ENCODE assay signal across 19 cellular contexts in genomic region chr14:103343905-103344797, GRCh38. TPM values are rescaled to one million over a fixed set of nuclear protein-coding genes. Genes with fewer than 3 reads are reported as not detected.
A peak's percentile ranks its signal among the peaks of the same experiment; 100 is the strongest.
DNase-seq lines count a peak whose midpoint lies in the region; ATAC-seq and TF ChIP-seq lines count a peak whose summit lies in the region.
"Had no signal": no experiment of that assay in that cellular context is flagged by ENCODE, and none has a peak within 500 bp of the region (broad histone marks: within the 10 kb centered on the region; RNA-seq: fewer than 3 reads in every experiment).

No MANE protein-coding gene starts in this region.

- BruUV-seq in HCT116 (replicated peaks; lab: Mats Ljungman, UMichigan), result no TSS peak

- H3K4me3 ChIP-seq in HCT116 (replicated peaks in 1 of 2; ENCODE audit: low read depth in 1 of 2, low read length in 2 of 2) (no peak overlapping the region), upper lobe of left lung (no peak overlapping the region)
- H3K4me3 ChIP-seq: gastroesophageal sphincter, transverse colon had no signal

- RAD21 ChIA-PET in HCT116 (lab: Charles Lee; ENCODE audit: low non-redundant PET in 1 of 2, low total read pairs in 2 of 2, uncharacterized antibody in 2 of 2, unreplicated experiment in 2 of 2), result no interaction called here

- intact Hi-C loops in HCT116 (cut with micrococcal nuclease), result no loop called here

- no peaks in the 10 kb centered on the region for H3K27me3 ChIP-seq in HCT116 (ENCODE audit: insufficient read depth, low read length)
- no peaks in the 10 kb centered on the region for H3K27me3 ChIP-seq in upper lobe of left lung
- H3K27me3 ChIP-seq: gastroesophageal sphincter, transverse colon had no signal

- H2AFZ ChIP-seq in HCT116 (ENCODE audit: low read depth, low read length, poor library complexity, severe bottlenecking), result no peak overlapping the region

- DNase-seq in activated naive CD8-positive, alpha-beta T cell treated with anti-CD3 and anti-CD28 coated beads for 36 hours, result no peak
- DNase-seq in HCT116 (ENCODE audit: low read depth, low spot score) (no peak), chondrocyte (ENCODE audit: low spot score) (no peak), Kasumi-1 (lab: John Stamatoyannopoulos, UW) (no peak), upper lobe of left lung (no peak)
- DNase-seq in stimulated activated naive B cell treated with anti-CD40 and anti-IgM and Interleukin-4, amounts not matched to agents 10 μg/mL and 1 μg/mL and 100 μg/mL, for 72 hours, result no peak
- DNase-seq: activated CD4-positive, alpha-beta T cell treated with anti-CD3 and anti-CD28 coated beads, Interleukin-2, amount 10 ng/mL, durations not matched to agents 24 days and 14 days; activated CD8-positive, alpha-beta memory T cell treated with anti-CD3 and anti-CD28 coated beads, Interleukin-2, amount 50 U/mL, for 48 hours; Caco-2; left colon; NCI-H1436; NCI-H226; right cardiac atrium; stimulated activated CD4-positive, alpha-beta T cell treated with anti-CD3 and anti-CD28 coated beads, Interleukin-15, amount 100 ng/mL, for 24 hours; SW 1271; transverse colon had no signal

- TF ChIP-seq POLR2A in HCT116 (IDR thresholded peaks at IDR 0.05; ENCODE audit: borderline replicate concordance, extremely low read depth, insufficient read depth, insufficient read length) (no peak), upper lobe of left lung (IDR thresholded peaks at IDR 0.05) (no peak)

- no peak overlapping the region for H3K27ac ChIP-seq in HCT116 (ENCODE audit: low read depth, low read length)
- H3K27ac ChIP-seq in upper lobe of left lung, result no peak overlapping the region
- H3K27ac ChIP-seq: gastroesophageal sphincter, transverse colon had no signal

- no peak for TF ChIP-seq RAD21 in HCT116 (IDR thresholded peaks at IDR 0.05; ENCODE audit: low read depth)

- H3K9ac ChIP-seq in HCT116 (ENCODE audit: low read length), result no peak overlapping the region

- H3K4me2 ChIP-seq in HCT116 (ENCODE audit: low read length), result no peak overlapping the region

- peak overlapping the region; percentile 22 for H3K27ac Mint-ChIP-seq in activated naive CD8-positive, alpha-beta T cell
- H3K27ac Mint-ChIP-seq in activated naive CD8-positive, alpha-beta T cell treated with anti-CD3 and anti-CD28 coated beads for 36 hours, result no peak overlapping the region
- H3K27ac Mint-ChIP-seq in chondrocyte (ENCODE audit: unreplicated experiment), result peak overlapping the region; percentile 22
- peak overlapping the region; percentile 51 for H3K27ac Mint-ChIP-seq in stimulated activated naive B cell treated with anti-CD40 and anti-IgM and Interleukin-4, amounts not matched to agents 10 μg/mL and 1 μg/mL and 100 μg/mL, for 72 hours
- H3K27ac Mint-ChIP-seq: activated CD4-positive, alpha-beta T cell treated with anti-CD3 and anti-CD28 coated beads, Interleukin-2, amount 10 ng/mL, durations not matched to agents 24 days and 14 days had no signal

- H3K79me2 ChIP-seq in HCT116 (ENCODE audit: insufficient read depth, low read length), result peaks cover 8% of the 10 kb centered on the region; the same call in 1 of the 2 replicates

- no peaks in the 10 kb centered on the region for H3K9me3 Mint-ChIP-seq in activated naive CD8-positive, alpha-beta T cell (ENCODE audit: low read depth)
- no peaks in the 10 kb centered on the region for H3K9me3 Mint-ChIP-seq in activated naive CD8-positive, alpha-beta T cell treated with anti-CD3 and anti-CD28 coated beads for 36 hours
- no peaks in the 10 kb centered on the region for H3K9me3 Mint-ChIP-seq in chondrocyte (ENCODE audit: low read depth)
- H3K9me3 Mint-ChIP-seq in stimulated activated naive B cell treated with anti-CD40 and anti-IgM and Interleukin-4, amounts not matched to agents 10 μg/mL and 1 μg/mL and 100 μg/mL, for 72 hours, result no peaks in the 10 kb centered on the region
- H3K9me3 Mint-ChIP-seq: activated CD4-positive, alpha-beta T cell treated with anti-CD3 and anti-CD28 coated beads, Interleukin-2, amount 10 ng/mL, durations not matched to agents 24 days and 14 days had no signal

- H3K9me2 ChIP-seq in HCT116 (ENCODE audit: insufficient read depth), result no peaks in the 10 kb centered on the region

- no peak overlapping the region for H3K4me3 Mint-ChIP-seq in activated naive CD8-positive, alpha-beta T cell
- H3K4me3 Mint-ChIP-seq in activated naive CD8-positive, alpha-beta T cell treated with anti-CD3 and anti-CD28 coated beads for 36 hours, result no peak overlapping the region
- no peak overlapping the region for H3K4me3 Mint-ChIP-seq in chondrocyte (ENCODE audit: unreplicated experiment)
- no peak overlapping the region for H3K4me3 Mint-ChIP-seq in stimulated activated naive B cell treated with anti-CD40 and anti-IgM and Interleukin-4, amounts not matched to agents 10 μg/mL and 1 μg/mL and 100 μg/mL, for 72 hours
- H3K4me3 Mint-ChIP-seq: activated CD4-positive, alpha-beta T cell treated with anti-CD3 and anti-CD28 coated beads, Interleukin-2, amount 10 ng/mL, durations not matched to agents 24 days and 14 days had no signal

- POLR2A ChIA-PET in HCT116 (lab: Charles Lee), result interaction anchor here (0.6 to 5.3 kb wide), 4 partner anchors 8 to 135 kb away, joined by 3 to 31 read pairs (median 3); partner anchors contain the start of gene EIF5

- H4K20me1 ChIP-seq in HCT116 (ENCODE audit: insufficient read depth), result peaks cover 16% of the 10 kb centered on the region; the same call in 1 of the 2 replicates

- H3K9me3 ChIP-seq in HCT116 (ENCODE audit: control insufficient read depth in 1 of 2, insufficient read depth in 1 of 2, low read depth in 1 of 2, low read length in 2 of 2), result no peaks in the 10 kb centered on the region
- no peaks in the 10 kb centered on the region for H3K9me3 ChIP-seq in upper lobe of left lung
- H3K9me3 ChIP-seq: Caco-2, gastroesophageal sphincter, transverse colon had no signal

- ATAC-seq in HCT116 (0 out of 2 replicates have a peak, but pooled peaks have one; percentile 9), GM19455 (IDR thresholded peaks at IDR 0.05; ENCODE audit: unreplicated experiment) (no peak), upper lobe of left lung (ENCODE audit: low FRiP score in 2 of 2) (no peak)
- no peak for ATAC-seq in stimulated activated naive B cell treated with anti-CD40 and anti-IgM and Interleukin-4, amounts not matched to agents 10 μg/mL and 1 μg/mL and 100 μg/mL, for 72 hours (replicated peaks)

- WGBS in upper lobe of left lung, 2 donors, result 89 to 93% methylated on average over 5 of the region's 5 CpGs

- H3K27me3 Mint-ChIP-seq in activated naive CD8-positive, alpha-beta T cell, result no peaks in the 10 kb centered on the region
- no peaks in the 10 kb centered on the region for H3K27me3 Mint-ChIP-seq in activated naive CD8-positive, alpha-beta T cell treated with anti-CD3 and anti-CD28 coated beads for 36 hours
- H3K27me3 Mint-ChIP-seq in chondrocyte (ENCODE audit: low read depth), result no peaks in the 10 kb centered on the region
- no peaks in the 10 kb centered on the region for H3K27me3 Mint-ChIP-seq in stimulated activated naive B cell treated with anti-CD40 and anti-IgM and Interleukin-4, amounts not matched to agents 10 μg/mL and 1 μg/mL and 100 μg/mL, for 72 hours
- H3K27me3 Mint-ChIP-seq: activated CD4-positive, alpha-beta T cell treated with anti-CD3 and anti-CD28 coated beads, Interleukin-2, amount 10 ng/mL, durations not matched to agents 24 days and 14 days had no signal

- peaks cover 10% of the 10 kb centered on the region for H3K36me3 Mint-ChIP-seq in activated naive CD8-positive, alpha-beta T cell
- peaks cover 40% of the 10 kb centered on the region for H3K36me3 Mint-ChIP-seq in activated naive CD8-positive, alpha-beta T cell treated with anti-CD3 and anti-CD28 coated beads for 36 hours
- H3K36me3 Mint-ChIP-seq in chondrocyte (ENCODE audit: low read depth), result peaks cover 50% of the 10 kb centered on the region
- peaks cover 26 to 43% of the 10 kb centered on the region in 2 donors for H3K36me3 Mint-ChIP-seq in stimulated activated naive B cell treated with anti-CD40 and anti-IgM and Interleukin-4, amounts not matched to agents 10 μg/mL and 1 μg/mL and 100 μg/mL, for 72 hours

- no peak for TF ChIP-seq EP300 in upper lobe of left lung (IDR thresholded peaks at IDR 0.05)

- TF ChIP-seq CTCF in HCT116 (IDR thresholded peaks at IDR 0.05 in 2 of 3, conservative IDR thresholded peaks at IDR 0.05 in 1 of 3; ENCODE audit: borderline replicate concordance in 1 of 3, insufficient read depth in 1 of 3, low read depth in 2 of 3, low read length in 2 of 3) (no peak), chondrocyte (IDR thresholded peaks at IDR 0.05) (no peak), upper lobe of left lung (IDR thresholded peaks at IDR 0.05) (no peak)

- CTCF ChIA-PET in HCT116 (lab: Charles Lee), result no interaction called here

- H3K4me1 ChIP-seq in HCT116 (ENCODE audit: control insufficient read depth in 1 of 2, insufficient read depth in 2 of 2, low read length in 2 of 2), result no peaks in the 10 kb centered on the region
- no peaks in the 10 kb centered on the region for H3K4me1 ChIP-seq in upper lobe of left lung
- H3K4me1 ChIP-seq: transverse colon had no signal

- H3K4me1 Mint-ChIP-seq in activated naive CD8-positive, alpha-beta T cell (ENCODE audit: low read depth), result peaks cover 29% of the 10 kb centered on the region
- H3K4me1 Mint-ChIP-seq in activated naive CD8-positive, alpha-beta T cell treated with anti-CD3 and anti-CD28 coated beads for 36 hours, result peaks cover 13% of the 10 kb centered on the region
- peaks cover 2% of the 10 kb centered on the region for H3K4me1 Mint-ChIP-seq in chondrocyte (ENCODE audit: low read depth)
- peaks cover 6 to 22% of the 10 kb centered on the region in 2 donors for H3K4me1 Mint-ChIP-seq in stimulated activated naive B cell treated with anti-CD40 and anti-IgM and Interleukin-4, amounts not matched to agents 10 μg/mL and 1 μg/mL and 100 μg/mL, for 72 hours

- H3K36me3 ChIP-seq in HCT116 (ENCODE audit: control insufficient read depth in 1 of 2, insufficient read depth in 2 of 2, low read length in 2 of 2), result peaks cover 45 to 52% of the 10 kb centered on the region in 2 experiments
- H3K36me3 ChIP-seq in upper lobe of left lung, result peaks cover 45 to 61% (median 55%) of the 10 kb centered on the region in 4 donors

TF ChIP-seq in HCT116, 20 proteins besides CTCF, POLR2A, EP300 and RAD21 (continues in another document):
- TF ChIP-seq FOSL1 (IDR thresholded peaks at IDR 0.05; ENCODE audit: low read depth), result no peak
- TF ChIP-seq CBX3 (IDR thresholded peaks at IDR 0.05; ENCODE audit: low read depth), result no peak
- TF ChIP-seq EZH2phosphoT487 (IDR thresholded peaks at IDR 0.05; ENCODE audit: borderline replicate concordance), result no peak
- no peak for TF ChIP-seq EGR1 (IDR thresholded peaks at IDR 0.05; ENCODE audit: low read depth)

RNA-seq across cellular contexts. Expression of gene EIF5, which starts 10.1 kb away (rescaled TPM):
- 100 to 1,000 TPM; 409 to 421 TPM for total RNA-seq in activated naive CD8-positive, alpha-beta T cell treated with anti-CD3 and anti-CD28 coated beads for 36 hours
- total RNA-seq in HCT116 (2021; ENCODE audit: unreplicated experiment) (238 TPM), chondrocyte (175 to 212 TPM (median 181 TPM) in 3 replicates), upper lobe of left lung (100 to 1,000 TPM; 103 to 265 (median 176) TPM)
- polyA plus RNA-seq in HCT116 (2012), result 220 and 254 TPM in 2 replicates

RNA-seq across cellular contexts. Expression of gene MARK3, which starts 41.1 kb away (rescaled TPM):
- total RNA-seq in activated naive CD8-positive, alpha-beta T cell treated with anti-CD3 and anti-CD28 coated beads for 36 hours, result 10 to 100 TPM; 71.0 to 74.3 TPM
- 72.5 TPM for total RNA-seq in HCT116 (2021; ENCODE audit: unreplicated experiment)
- polyA plus RNA-seq in HCT116 (2012), result 58.5 and 65.3 TPM in 2 replicates
- 65.1 to 73.7 TPM (median 70.8 TPM) in 3 replicates for total RNA-seq in chondrocyte
- total RNA-seq in upper lobe of left lung, result 100 to 1,000 TPM in 5 of 6 donors, 10 to 100 TPM in 1; 84.5 to 190 (median 132) TPM
